17 cellular contexts compared by ENCODE assay signal in the genomic region with DNA sequence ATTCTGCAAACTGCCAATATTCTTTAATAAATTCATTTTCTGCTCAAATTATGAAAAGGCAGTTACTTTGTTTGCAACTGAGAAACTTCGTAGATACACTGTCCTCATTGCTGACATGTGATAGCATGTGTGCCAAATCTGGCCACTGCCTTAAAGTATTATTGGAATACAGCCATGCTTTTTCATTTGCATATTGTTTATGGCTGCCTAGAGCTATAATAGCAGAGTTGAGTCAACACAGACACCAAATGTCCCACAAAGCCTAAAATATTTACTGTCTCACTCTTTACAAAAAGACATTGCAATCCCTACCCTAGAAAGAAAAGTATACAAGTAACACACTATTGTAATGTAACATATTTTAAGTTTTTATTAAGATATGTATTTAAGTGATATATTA.
DNase-seq lines count a peak whose midpoint lies in the region; ATAC-seq and TF ChIP-seq lines count a peak whose summit lies in the region.
"Had no signal": no experiment of that assay in that cellular context is flagged by ENCODE, and none has a peak within 500 bp of the region (broad histone marks: within the 10 kb centered on the region; RNA-seq: fewer than 3 reads in every experiment).

No MANE protein-coding gene starts in this region.

- TF ChIP-seq CTCF in LNCaP clone FGC (IDR thresholded peaks at IDR 0.05; ENCODE audit: control insufficient read depth, extremely low read depth, insufficient read depth) = no peak

- no peak overlapping the region for H3K4me3 ChIP-seq in LNCaP clone FGC (ENCODE audit: low read depth, low read length)
- H3K4me3 ChIP-seq: BLaER1 had no signal

- DNase-seq in EL (peak; percentile 29), LNCaP clone FGC (ENCODE audit: low read depth) (peak; percentile 13), fibroblast of peridontal ligament (ENCODE audit: extremely low read depth) (peak; percentile 37), renal cortical epithelial cell (ENCODE audit: low read depth) (peak; percentile 5), NCI-H2081 treated with DMSO at 0.1 percent for 48 hours (lab: John Stamatoyannopoulos, UW) (no peak)
- DNase-seq: CD4-positive, alpha-beta memory T cell; MM.1S; NCI-H1092 treated with DMSO at 0.1 percent for 48 hours; NCI-H146; NCI-H2081; NCI-H446 treated with DMSO at 0.1 percent for 48 hours; SW 1271 had no signal

- ATAC-seq in GM21619 (IDR thresholded peaks at IDR 0.05; ENCODE audit: unreplicated experiment) (no peak), HG03108 (IDR thresholded peaks at IDR 0.05; ENCODE audit: unreplicated experiment) (no peak)
- ATAC-seq: HCT116, Right ventricle myocardium inferior had no signal
